In genomic region chr3:135157045-135157444, GRCh38 we compare ENCODE assay signal across 32 cellular contexts.
"Had no signal": no experiment of that assay in that cellular context is flagged by ENCODE, and none has a peak within 500 bp of the region (broad histone marks: within the 10 kb centered on the region; RNA-seq: fewer than 3 reads in every experiment).

No MANE protein-coding gene starts in this region.

- H3K4me1 ChIP-seq: ascending aorta, body of pancreas, breast epithelium had no signal

- H3K36me3 ChIP-seq: ascending aorta, brain microvascular endothelial cell, breast epithelium had no signal

- H3K27me3 ChIP-seq: ascending aorta, body of pancreas, brain microvascular endothelial cell, breast epithelium had no signal

- FAIRE-seq: TTC549 had no signal

- ATAC-seq: activated CD8-positive, alpha-beta T cell treated with anti-CD3 and anti-CD28 coated beads for 36 hours; activated naive CD8-positive, alpha-beta T cell treated with anti-CD3 and anti-CD28 coated beads, Interleukin-2, amount 50 U/mL, for 24 hours; activated T-cell treated with anti-CD3 and anti-CD28 coated beads, Interleukin-2, amount 50 U/mL, for 4 hours; activated T-cell treated with anti-CD3 and anti-CD28 coated beads, Interleukin-2, amount 50 U/mL, for 72 hours; activated T-helper 17 cell treated with anti-CD3 and anti-CD28 coated beads, Interleukin-2, amount 50 U/mL, for 72 hours; body of pancreas had no signal

- H3K4me3 ChIP-seq: ascending aorta, body of pancreas, breast epithelium had no signal

- DNase-seq: activated B cell treated with CpG ODN at 0.5 μM for 24 hours; activated CD4-positive, alpha-beta memory T cell treated with anti-CD3 and anti-CD28 coated beads for 36 hours; activated CD4-positive, alpha-beta T cell treated with anti-CD3 and anti-CD28 coated beads for 4 hours; activated CD4-positive, alpha-beta T cell treated with anti-CD3 and anti-CD28 coated beads, Interleukin-2, amount 10 ng/mL, durations not matched to agents 24 days and 14 days; activated CD4-positive, alpha-beta T cell treated with anti-CD3 and anti-CD28 coated beads, Interleukin-2, amount 50 U/mL, for 1 hour; activated CD4-positive, alpha-beta T cell treated with anti-CD3 and anti-CD28 coated beads, Interleukin-2, amount 50 U/mL, for 4 hours; activated CD4-positive, CD25-positive, alpha-beta regulatory T cell treated with anti-CD3 and anti-CD28 coated beads, Interleukin-2, amount 50 U/mL, for 72 hours; activated CD8-positive, alpha-beta memory T cell treated with anti-CD3 and anti-CD28 coated beads, Interleukin-2, amount 50 U/mL, for 4 hours; activated CD8-positive, alpha-beta T cell treated with anti-CD3 and anti-CD28 coated beads for 36 hours; activated effector memory CD4-positive, alpha-beta T cell treated with anti-CD3 and anti-CD28 coated beads, Interleukin-2, amount 50 U/mL, for 16 hours; activated gamma-delta T cell treated with Interleukin-2 at 50 U/mL for 16 hours; activated naive CD4-positive, alpha-beta T cell; activated naive CD4-positive, alpha-beta T cell treated with anti-CD3 and anti-CD28 coated beads for 36 hours; activated naive CD8-positive, alpha-beta T cell treated with anti-CD3 and anti-CD28 coated beads, Interleukin-2, amount 10 ng/mL, durations not matched to agents 7 days and 5 days; activated naive CD8-positive, alpha-beta T cell treated with anti-CD3 and anti-CD28 coated beads, Interleukin-2, amount 50 U/mL, for 24 hours; activated T-cell treated with anti-CD3 and anti-CD28 coated beads for 4 hours; activated T-cell treated with anti-CD3 and anti-CD28 coated beads, Interleukin-2, amount 50 U/mL, for 1 hour; activated T-cell treated with anti-CD3 and anti-CD28 coated beads, Interleukin-2, amount 50 U/mL, for 4 hours; activated T-cell treated with anti-CD3 and anti-CD28 coated beads, Interleukin-2, amount 50 U/mL, for 72 hours; amygdala; anterior cingulate cortex; body of pancreas; brain microvascular endothelial cell; central memory CD4-positive, alpha-beta T cell; T-helper 1 cell; T-helper 2 cell; T-helper 9 cell had no signal

- H3K27ac ChIP-seq: ascending aorta, body of pancreas, brain microvascular endothelial cell, breast epithelium, VCaP had no signal

- H3K9me3 ChIP-seq: ascending aorta, body of pancreas, breast epithelium had no signal
